Comparison of ENCODE assay signal across 19 cellular contexts in genomic region chr6:83879746-83880145, GRCh38. TPM values are rescaled to one million over a fixed set of nuclear protein-coding genes. Genes with fewer than 3 reads are reported as not detected.
"Had no signal": no experiment of that assay in that cellular context is flagged by ENCODE, and none has a peak within 500 bp of the region (broad histone marks: within the 10 kb centered on the region; RNA-seq: fewer than 3 reads in every experiment).

No MANE protein-coding gene starts in this region.

- H3K27ac Mint-ChIP-seq: activated CD4-positive, alpha-beta memory T cell treated with anti-CD3 and anti-CD28 coated beads, Interleukin-2, amount 10 ng/mL, durations not matched to agents 7 days and 5 days; activated naive CD8-positive, alpha-beta T cell; stimulated activated naive CD8-positive, alpha-beta T cell treated with anti-CD3 and anti-CD28 coated beads, Interleukin-15, Interleukin-2, amounts not matched to agents 100 ng/mL and 50 ng/mL, for 24 hours had no signal

- H3K27me3 ChIP-seq: esophagus squamous epithelium, right lobe of liver, suprapubic skin had no signal

- H3K9me3 ChIP-seq: esophagus squamous epithelium, psoas muscle, right lobe of liver, suprapubic skin had no signal

- ATAC-seq: activated T-cell treated with anti-CD3 and anti-CD28 coated beads, Interleukin-2, amount 50 U/mL, for 4 hours; psoas muscle had no signal

- H3K36me3 ChIP-seq: esophagus squamous epithelium, right lobe of liver, suprapubic skin had no signal

- H3K4me3 ChIP-seq: esophagus squamous epithelium, psoas muscle, right lobe of liver, suprapubic skin had no signal

- H3K27ac ChIP-seq: esophagus squamous epithelium, psoas muscle, right lobe of liver, suprapubic skin had no signal

- H3K4me3 Mint-ChIP-seq: activated CD4-positive, alpha-beta memory T cell treated with anti-CD3 and anti-CD28 coated beads, Interleukin-2, amount 10 ng/mL, durations not matched to agents 7 days and 5 days; activated naive CD8-positive, alpha-beta T cell; activated T-cell treated with anti-CD3 and anti-CD28 coated beads, Interleukin-2, amount 50 U/mL, for 4 hours; stimulated activated naive CD8-positive, alpha-beta T cell treated with anti-CD3 and anti-CD28 coated beads, Interleukin-15, Interleukin-2, amounts not matched to agents 100 ng/mL and 50 ng/mL, for 24 hours had no signal

- H3K9me3 Mint-ChIP-seq: activated CD4-positive, alpha-beta memory T cell treated with anti-CD3 and anti-CD28 coated beads, Interleukin-2, amount 10 ng/mL, durations not matched to agents 7 days and 5 days; activated T-cell treated with anti-CD3 and anti-CD28 coated beads, Interleukin-2, amount 50 U/mL, for 4 hours; stimulated activated naive CD8-positive, alpha-beta T cell treated with anti-CD3 and anti-CD28 coated beads, Interleukin-15, Interleukin-2, amounts not matched to agents 100 ng/mL and 50 ng/mL, for 24 hours had no signal

- H3K27me3 Mint-ChIP-seq: activated CD4-positive, alpha-beta memory T cell treated with anti-CD3 and anti-CD28 coated beads, Interleukin-2, amount 10 ng/mL, durations not matched to agents 7 days and 5 days; activated naive CD8-positive, alpha-beta T cell; stimulated activated naive CD8-positive, alpha-beta T cell treated with anti-CD3 and anti-CD28 coated beads, Interleukin-15, Interleukin-2, amounts not matched to agents 100 ng/mL and 50 ng/mL, for 24 hours had no signal

- DNase-seq: activated CD4-positive, alpha-beta memory T cell treated with anti-CD3 and anti-CD28 coated beads, Interleukin-2, amount 10 ng/mL, durations not matched to agents 7 days and 5 days; activated CD4-positive, alpha-beta T cell treated with anti-CD3 and anti-CD28 coated beads for 4 hours; activated effector memory CD4-positive, alpha-beta T cell treated with anti-CD3 and anti-CD28 coated beads, Interleukin-2, amount 50 U/mL, for 16 hours; activated T-cell treated with anti-CD3 and anti-CD28 coated beads, Interleukin-2, amount 50 U/mL, for 4 hours; amygdala; cerebellar nuclear complex; effector CD8-positive, alpha-beta T cell; esophagus squamous epithelium; kidney glomerular epithelial cell; mesendoderm; psoas muscle; right lobe of liver; T-helper 2 cell; trophoblast cell had no signal

- H3K4me1 ChIP-seq: psoas muscle, right lobe of liver, suprapubic skin had no signal

RNA-seq across cellular contexts. Expression of gene RIPPLY2, which starts 26.6 kb away (rescaled TPM):
- total RNA-seq: activated CD4-positive, alpha-beta memory T cell treated with anti-CD3 and anti-CD28 coated beads, Interleukin-2, amount 10 ng/mL, durations not matched to agents 7 days and 5 days; activated T-cell treated with anti-CD3 and anti-CD28 coated beads, Interleukin-2, amount 50 U/mL, for 4 hours; lower leg skin; osteocyte; psoas muscle; right lobe of liver; suprapubic skin had no signal
